ENCODE assay signal across 8 cellular contexts in the genomic region with DNA sequence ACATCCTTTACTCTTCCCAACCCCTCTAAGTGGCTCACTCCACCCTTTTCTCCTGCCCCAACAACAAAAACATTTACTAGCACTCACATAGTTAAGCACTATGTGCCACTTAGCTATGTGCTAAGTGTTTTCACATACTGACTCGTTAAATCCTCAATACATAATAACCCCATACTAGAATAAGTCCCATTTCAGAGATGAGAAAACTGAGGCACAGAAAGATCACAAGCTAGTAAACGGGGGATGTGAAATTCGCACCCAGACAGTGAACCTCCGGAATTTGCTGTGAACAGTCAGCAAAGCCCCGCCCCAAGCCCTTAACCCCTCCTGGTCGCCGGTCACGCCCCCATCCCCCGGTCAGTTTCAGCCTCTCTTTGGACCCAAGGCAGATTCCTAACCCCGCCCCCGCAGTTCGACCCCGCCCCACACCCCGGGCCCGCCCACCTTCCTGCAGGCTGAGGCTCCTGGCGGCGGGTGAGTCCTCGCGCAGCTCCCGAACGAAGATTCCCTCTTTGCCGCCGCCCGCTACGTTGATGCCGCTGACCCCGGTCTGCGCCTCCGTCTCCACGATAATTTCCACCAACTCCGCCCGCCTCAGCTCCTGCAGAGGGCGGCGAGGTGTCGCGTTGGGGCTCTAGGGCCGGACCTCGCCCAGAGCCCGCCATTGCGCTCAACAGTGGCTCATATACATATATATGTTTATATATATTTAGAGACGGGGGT.
A peak's percentile ranks its signal among the peaks of the same experiment; 100 is the strongest.
DNase-seq lines count a peak whose midpoint lies in the region; ATAC-seq lines count a peak whose summit lies in the region.

No MANE protein-coding gene starts in this region.

- no peak overlapping the region for H3K27ac ChIP-seq in caudate nucleus (ENCODE audit: low read depth, low read length)

- peak; percentile 46 for ATAC-seq in HG02884 (IDR thresholded peaks at IDR 0.05; ENCODE audit: unreplicated experiment)

- DNase-seq in NCI-H1417 (lab: John Stamatoyannopoulos, UW): peak; percentile 64 to 79 (median 68)
- DNase-seq in NCI-H1417 treated with DMSO at 0.1 percent for 48 hours (lab: John Stamatoyannopoulos, UW): no peak
- peak; percentile 25 for DNase-seq in NCI-H2171 (lab: John Stamatoyannopoulos, UW)
- DNase-seq in activated CD4-positive, CD25-positive, alpha-beta regulatory T cell (lab: John Stamatoyannopoulos, UW): peak; percentile 33 to 57 (median 48)
- DNase-seq in caudate nucleus (lab: John Stamatoyannopoulos, UW): peak in 33 of 61 donors; percentile 6 to 68 (median 26)
- DNase-seq in kidney glomerular epithelial cell (lab: John Stamatoyannopoulos, UW): peak; percentile 75
- peak; percentile 57 to 72 for DNase-seq in stimulated activated CD4-positive, alpha-beta T cell treated with anti-CD3 and anti-CD28 coated beads, Interleukin-1b, Interleukin-23, amount 100 ng/mL, for 4 hours (ENCODE audit: low read depth in 2 of 2)
